ENCODE assay signal across 9 cellular contexts in the genomic region with DNA sequence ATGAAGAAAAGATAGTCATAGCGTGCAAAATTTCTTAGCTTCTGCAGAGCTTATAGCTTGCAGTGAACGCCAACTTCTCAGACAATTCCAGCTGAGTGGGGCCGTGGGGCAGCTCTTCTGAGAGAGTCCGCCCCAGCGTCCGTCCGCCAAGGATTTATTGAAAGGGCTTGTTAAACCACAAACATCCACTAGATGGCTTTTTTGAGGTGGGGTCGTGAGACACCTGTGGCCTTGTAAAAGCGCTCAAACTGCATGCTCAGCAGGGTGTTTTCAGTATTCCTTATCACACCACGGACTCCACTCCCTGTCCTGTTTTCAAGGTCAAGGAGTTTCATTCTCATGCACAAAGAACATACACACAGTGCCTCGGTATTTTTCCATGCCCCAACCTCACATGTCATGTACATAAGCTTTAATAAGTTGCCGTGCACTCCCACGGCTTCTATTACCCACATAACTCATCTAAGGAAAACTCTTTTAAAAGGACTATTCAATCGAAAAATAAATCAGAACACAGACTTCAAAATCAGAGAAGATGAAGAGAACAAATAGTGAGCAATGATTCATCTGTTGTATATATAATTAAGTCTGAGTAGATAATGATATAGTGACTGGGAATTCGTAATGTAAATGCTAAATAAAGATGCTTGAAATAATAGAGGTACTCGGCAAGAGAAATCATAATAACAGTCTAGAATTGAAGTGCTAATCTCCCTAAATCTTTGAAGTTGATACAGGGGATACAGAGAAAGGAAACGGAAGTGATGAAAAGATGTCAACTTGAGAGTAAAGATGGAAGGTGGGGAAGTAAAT. TPM values are rescaled to one million over a fixed set of nuclear protein-coding genes. Genes with fewer than 3 reads are reported as not detected.
DNase-seq lines count a peak whose midpoint lies in the region; ATAC-seq, FAIRE-seq and TF ChIP-seq lines count a peak whose summit lies in the region.
"Had no signal": no experiment of that assay in that cellular context is flagged by ENCODE, and none has a peak within 500 bp of the region (broad histone marks: within the 10 kb centered on the region; RNA-seq: fewer than 3 reads in every experiment).

No MANE protein-coding gene starts in this region.

- no peaks in the 10 kb centered on the region for H3K27me3 ChIP-seq in kidney epithelial cell (ENCODE audit: control insufficient read depth, insufficient read depth, low read length)

- no peak overlapping the region for H3K27ac Mint-ChIP-seq in activated T-helper 17 cell treated with anti-CD3 and anti-CD28 coated beads, Interleukin-2, amount 50 U/mL, for 72 hours

- peaks cover 10% of the 10 kb centered on the region for H3K9me3 Mint-ChIP-seq in activated T-helper 17 cell treated with anti-CD3 and anti-CD28 coated beads, Interleukin-2, amount 50 U/mL, for 72 hours

- POLR2A ChIA-PET in A549 (lab: Yijun Ruan, JAX): interaction anchor here (0.7 to 0.9 kb wide), 3 partner anchors 14 to 19 kb away, joined by 3 to 8 read pairs (median 3); a partner anchor contains a TSS

- no peak overlapping the region for H3K4me3 ChIP-seq in A549
- no peak overlapping the region for H3K4me3 ChIP-seq in kidney epithelial cell (ENCODE audit: low read depth, low read length)

- H3K36me3 ChIP-seq in kidney epithelial cell (ENCODE audit: control insufficient read depth, insufficient read depth, low read length): no peaks in the 10 kb centered on the region

- WGBS in A549 (ENCODE audit: missing lambda C conversion rate): 41% methylated on average over 17 of the region's 17 CpGs

- FAIRE-seq in A549 (lab: Jason Lieb, UNC) (no peak), GM19239 (lab: Jason Lieb, UNC) (peak; percentile 11)

- peak overlapping the region; percentile 50; the same call in 2 of the 3 replicates for H3K4me2 ChIP-seq in A549

- TF ChIP-seq POLR2A in A549 (IDR thresholded peaks at IDR 0.05; ENCODE audit: low read length): no peak

- DNase-seq in A549 (ENCODE audit: low read depth in 1 of 2, low spot score in 1 of 2): peak in 1 of 2 experiments; percentile 33
- no peak for DNase-seq in GM19239 (ENCODE audit: insufficient read length, low spot score)
- no peak for DNase-seq in kidney epithelial cell (ENCODE audit: low read depth)
- DNase-seq in SKM-1 treated with dmso at 0.1 percent for 144 hours (lab: John Stamatoyannopoulos, UW; ENCODE audit: unreplicated experiment): no peak
- DNase-seq in LoVo (ENCODE audit: low spot score): no peak
- DNase-seq in cerebellar cortex (ENCODE audit: low spot score): no peak

- CTCF ChIA-PET in A549 (lab: Yijun Ruan, JAX): interaction anchor here (0.6 to 2.0 kb wide), 9 partner anchors 10 to 598 kb away, joined by 3 to 18 read pairs (median 3); no protein-coding TSS in a partner anchor

- no peak for TF ChIP-seq EP300 in A549 (IDR thresholded peaks at IDR 0.05)

- H3K9me3 ChIP-seq in A549: peaks cover 13% of the 10 kb centered on the region; the same call in 1 of the 3 replicates

- peaks cover 7% of the 10 kb centered on the region for H3K4me1 Mint-ChIP-seq in activated T-helper 17 cell treated with anti-CD3 and anti-CD28 coated beads, Interleukin-2, amount 50 U/mL, for 72 hours

- TF ChIP-seq CTCF in A549 (IDR thresholded peaks at IDR 0.05) (peak; percentile 28; the same call in 1 of the 3 replicates), kidney epithelial cell (IDR thresholded peaks at IDR 0.05; ENCODE audit: insufficient read depth, low read length, poor library complexity, severe bottlenecking) (peak; percentile 30)

- H3K4me3 Mint-ChIP-seq in activated T-helper 17 cell treated with anti-CD3 and anti-CD28 coated beads, Interleukin-2, amount 50 U/mL, for 72 hours: peak overlapping the region; percentile 8

- no peak for TF ChIP-seq RAD21 in A549 (conservative IDR thresholded peaks at IDR 0.05 in 1 of 2, IDR thresholded peaks at IDR 0.05 in 1 of 2)

- H3K27ac ChIP-seq in A549: no peak overlapping the region
- H3K27ac ChIP-seq: HL-60 had no signal

- no peaks in the 10 kb centered on the region for H3K4me1 ChIP-seq in A549

- peaks cover 17% of the 10 kb centered on the region for H3K36me3 Mint-ChIP-seq in activated T-helper 17 cell treated with anti-CD3 and anti-CD28 coated beads, Interleukin-2, amount 50 U/mL, for 72 hours (ENCODE audit: low read depth)

- no peaks in the 10 kb centered on the region for H3K27me3 Mint-ChIP-seq in activated T-helper 17 cell treated with anti-CD3 and anti-CD28 coated beads, Interleukin-2, amount 50 U/mL, for 72 hours

- ATAC-seq in A549 (peak; percentile 39 to 58; a peak in 4 of 6 replicates), HG02571 (IDR thresholded peaks at IDR 0.05; ENCODE audit: unreplicated experiment) (no peak)
- ATAC-seq in activated T-helper 17 cell treated with anti-CD3 and anti-CD28 coated beads, Interleukin-2, amount 50 U/mL, for 72 hours (replicated peaks): no peak

TF ChIP-seq in A549, 52 proteins besides CTCF, POLR2A, EP300 and RAD21:
- no peak for TF ChIP-seq KDM5A (IDR thresholded peaks at IDR 0.05)
- TF ChIP-seq, protein P1, sequence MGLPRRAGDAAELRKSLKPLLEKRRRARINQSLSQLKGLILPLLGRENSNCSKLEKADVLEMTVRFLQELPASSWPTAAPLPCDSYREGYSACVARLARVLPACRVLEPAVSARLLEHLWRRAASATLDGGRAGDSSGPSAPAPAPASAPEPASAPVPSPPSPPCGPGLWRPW (IDR thresholded peaks at IDR 0.05): no peak
- TF ChIP-seq JUNB (IDR thresholded peaks at IDR 0.05): no peak
- TF ChIP-seq, protein P2, sequence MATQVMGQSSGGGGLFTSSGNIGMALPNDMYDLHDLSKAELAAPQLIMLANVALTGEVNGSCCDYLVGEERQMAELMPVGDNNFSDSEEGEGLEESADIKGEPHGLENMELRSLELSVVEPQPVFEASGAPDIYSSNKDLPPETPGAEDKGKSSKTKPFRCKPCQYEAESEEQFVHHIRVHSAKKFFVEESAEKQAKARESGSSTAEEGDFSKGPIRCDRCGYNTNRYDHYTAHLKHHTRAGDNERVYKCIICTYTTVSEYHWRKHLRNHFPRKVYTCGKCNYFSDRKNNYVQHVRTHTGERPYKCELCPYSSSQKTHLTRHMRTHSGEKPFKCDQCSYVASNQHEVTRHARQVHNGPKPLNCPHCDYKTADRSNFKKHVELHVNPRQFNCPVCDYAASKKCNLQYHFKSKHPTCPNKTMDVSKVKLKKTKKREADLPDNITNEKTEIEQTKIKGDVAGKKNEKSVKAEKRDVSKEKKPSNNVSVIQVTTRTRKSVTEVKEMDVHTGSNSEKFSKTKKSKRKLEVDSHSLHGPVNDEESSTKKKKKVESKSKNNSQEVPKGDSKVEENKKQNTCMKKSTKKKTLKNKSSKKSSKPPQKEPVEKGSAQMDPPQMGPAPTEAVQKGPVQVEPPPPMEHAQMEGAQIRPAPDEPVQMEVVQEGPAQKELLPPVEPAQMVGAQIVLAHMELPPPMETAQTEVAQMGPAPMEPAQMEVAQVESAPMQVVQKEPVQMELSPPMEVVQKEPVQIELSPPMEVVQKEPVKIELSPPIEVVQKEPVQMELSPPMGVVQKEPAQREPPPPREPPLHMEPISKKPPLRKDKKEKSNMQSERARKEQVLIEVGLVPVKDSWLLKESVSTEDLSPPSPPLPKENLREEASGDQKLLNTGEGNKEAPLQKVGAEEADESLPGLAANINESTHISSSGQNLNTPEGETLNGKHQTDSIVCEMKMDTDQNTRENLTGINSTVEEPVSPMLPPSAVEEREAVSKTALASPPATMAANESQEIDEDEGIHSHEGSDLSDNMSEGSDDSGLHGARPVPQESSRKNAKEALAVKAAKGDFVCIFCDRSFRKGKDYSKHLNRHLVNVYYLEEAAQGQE (IDR thresholded peaks at IDR 0.05): no peak
- no peak for TF ChIP-seq SMC3 (IDR thresholded peaks at IDR 0.05)
- TF ChIP-seq SREBF2 (IDR thresholded peaks at IDR 0.05): no peak

RNA-seq across cellular contexts. Expression of a gene that starts 46.7 kb away (rescaled TPM):
- polyA plus RNA-seq in A549 (2011; rRNA removed) (32.1 and 50.3 TPM in 2 replicates), A549 (2017; fragmentation: RNase III; extraction: RNeasy Plus Mini Kit Qiagen cat#74134 plus additional on column Dnase treatment) (45.7 to 52.2 TPM (median 50.3 TPM) in 3 replicates)
- polyA plus RNA-seq in A549 (2012; cell fraction: cytosol; rRNA removed): 26.9 and 30.3 TPM in 2 replicates
- polyA plus RNA-seq in A549 (2012; cell fraction: nucleus; rRNA removed): 26.0 and 29.9 TPM in 2 replicates
- 16.0 and 19.2 TPM in 2 replicates for polyA minus RNA-seq in A549 (2011; rRNA and poly(A)+ RNA removed)
- total RNA-seq in activated T-helper 17 cell treated with anti-CD3 and anti-CD28 coated beads, Interleukin-2, amount 50 U/mL, for 72 hours: 100 to 1,000 TPM in 1 of 2 donors, 10 to 100 TPM in 1; 87.5 to 102 TPM
- total RNA-seq in kidney epithelial cell: 21.7 and 31.4 TPM in 2 replicates

RNA-seq across cellular contexts. Expression of a gene that starts 46.9 kb away (rescaled TPM):
- polyA plus RNA-seq in A549 (2011; rRNA removed) (4.8 and 5.5 TPM in 2 replicates), A549 (2017; fragmentation: RNase III; extraction: RNeasy Plus Mini Kit Qiagen cat#74134 plus additional on column Dnase treatment) (2.0 to 2.4 TPM (median 2.2 TPM) in 3 replicates)
- 0.90 and 1.0 TPM in 2 replicates for polyA plus RNA-seq in A549 (2012; cell fraction: cytosol; rRNA removed)
- polyA plus RNA-seq in A549 (2012; cell fraction: nucleus; rRNA removed): 0.67 and 0.81 TPM in 2 replicates
- polyA minus RNA-seq in A549 (2011; rRNA and poly(A)+ RNA removed): 1.9 and 3.4 TPM in 2 replicates
- 1 to 10 TPM; 2.6 to 3.7 TPM for total RNA-seq in activated T-helper 17 cell treated with anti-CD3 and anti-CD28 coated beads, Interleukin-2, amount 50 U/mL, for 72 hours
- 4.7 and 4.9 TPM in 2 replicates for total RNA-seq in kidney epithelial cell

RNA-seq across cellular contexts. Expression of a gene that starts 57.4 kb away (rescaled TPM):
- polyA plus RNA-seq in A549 (2011; rRNA removed) (0.06 TPM in 1 of 2 replicates, not detected in the other), A549 (2017; fragmentation: RNase III; extraction: RNeasy Plus Mini Kit Qiagen cat#74134 plus additional on column Dnase treatment) (not detected in 3 replicates)
- polyA plus RNA-seq in A549 (2012; cell fraction: cytosol; rRNA removed): not detected in 2 replicates
- polyA plus RNA-seq in A549 (2012; cell fraction: nucleus; rRNA removed): not detected in 2 replicates
- not detected in 2 replicates for polyA minus RNA-seq in A549 (2011; rRNA and poly(A)+ RNA removed)
- total RNA-seq in activated T-helper 17 cell treated with anti-CD3 and anti-CD28 coated beads, Interleukin-2, amount 50 U/mL, for 72 hours: not detected
- not detected in 2 replicates for total RNA-seq in kidney epithelial cell

Comparison
In these comparisons a context has a peak if more than half of its experiments do, and no peak if none do; other contexts are left out.
1. ATAC-seq: peak in A549 (2 of 2); none in activated T-helper 17 cell treated with anti-CD3 and anti-CD28 coated beads, Interleukin-2, amount 50 U/mL, for 72 hours (single experiment) and HG02571 (single experiment).